Comparison of ENCODE assay signal across 1 cellular context in genomic region chr2:218961229-218961628, GRCh38.
A peak's percentile ranks its signal among the peaks of the same experiment; 100 is the strongest.
TF ChIP-seq lines count a peak whose summit lies in the region.

No MANE protein-coding gene starts in this region.

TF ChIP-seq in K562, 482 proteins besides CTCF, POLR2A, EP300 and RAD21 (continued from another document):
- TF ChIP-seq ZNF512 (tag; IDR thresholded peaks at IDR 0.05), result peak; percentile 50; the same call in 1 of the 2 replicates
